In the genomic region with DNA sequence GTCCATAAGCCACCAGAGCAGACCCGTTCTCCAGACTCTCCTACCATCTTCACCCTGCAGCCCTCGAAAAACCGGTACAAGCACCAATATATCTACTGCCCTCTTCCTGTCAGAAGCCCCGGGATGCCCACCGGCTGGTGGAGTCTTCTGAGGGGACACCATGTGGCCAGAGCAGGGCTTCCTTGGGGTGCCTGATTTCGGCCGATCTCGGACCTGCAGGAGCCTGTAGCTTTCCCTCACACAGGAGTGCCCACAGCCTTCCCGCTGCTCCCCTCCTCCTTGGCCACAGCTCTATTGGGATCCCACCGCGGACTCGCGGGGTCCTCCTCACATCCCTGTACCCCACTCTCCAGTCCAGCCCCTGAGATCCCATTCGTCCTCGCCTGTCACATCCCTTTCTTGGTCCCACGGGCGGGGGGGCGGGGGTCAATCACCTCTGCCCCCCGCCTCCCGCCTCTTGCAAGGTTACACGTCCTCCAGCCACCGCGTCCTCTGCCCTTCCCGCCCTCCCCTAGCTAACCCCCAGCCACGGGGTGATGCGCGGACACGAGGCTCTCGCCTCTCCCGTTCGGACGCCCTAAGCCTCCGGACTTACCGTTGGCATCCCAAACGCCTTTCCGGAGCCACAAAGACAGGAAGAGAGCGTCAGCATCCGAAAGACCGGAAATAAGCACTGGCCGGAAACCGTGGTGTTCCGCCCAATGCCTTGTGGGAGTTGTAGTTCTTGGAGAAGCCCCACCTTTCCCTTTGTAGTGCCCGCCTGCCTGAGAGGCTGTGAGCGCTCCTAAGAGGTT, we compare ENCODE assay signal across 8 cellular contexts. TPM values are rescaled to one million over a fixed set of nuclear protein-coding genes. Genes with fewer than 3 reads are reported as not detected.
A peak's percentile ranks its signal among the peaks of the same experiment; 100 is the strongest.
DNase-seq lines count a peak whose midpoint lies in the region; ATAC-seq, FAIRE-seq and TF ChIP-seq lines count a peak whose summit lies in the region.

A gene (minus strand): TSS at position 659 of the 794 bp plus-strand sequence. CDS start 784 bp downstream, outside the sequence.

- peak; percentile 97 for ATAC-seq in HG03460 (IDR thresholded peaks at IDR 0.05; ENCODE audit: unreplicated experiment)
- ATAC-seq in right lobe of liver: peak; percentile 99 to 100 (median 99)

- intact Hi-C loops in dorsolateral prefrontal cortex (cut with DNase I) (loop anchor here (1.0 to 2.0 kb wide), 2 partner anchors 34 to 62 kb away; a partner anchor contains a TSS), right lobe of liver (cut with DNase I) (no loop called here)

- 0% methylated on average over 34 of the region's 44 CpGs for WGBS in right lobe of liver (ENCODE audit: insufficient coverage, low coverage, low lambda C conversion rate, missing lambda C conversion rate)

- TF ChIP-seq POLR2A in right lobe of liver (IDR thresholded peaks at IDR 0.05): peak; percentile 44

- H3K36me3 ChIP-seq in BE2C (peaks cover 40% of the 10 kb centered on the region), right lobe of liver (peaks cover 0 to 37% (median 8%) of the 10 kb centered on the region in 4 donors)

- H3K4me3 ChIP-seq in BE2C (ENCODE audit: low read depth, low read length) (peak within 1 kb of the TSS; percentile 92), dorsolateral prefrontal cortex (peak within 1 kb of the TSS; percentile 59 to 96 (median 86)), right lobe of liver (peak within 1 kb of the TSS; percentile 86 to 88 (median 87))

- DNase-seq in BE2C (peak; percentile 91), GM19239 (ENCODE audit: insufficient read length, low spot score) (peak; percentile 93), NCI-H526 treated with DMSO at 0.1 percent for 48 hours (lab: John Stamatoyannopoulos, UW) (peak; percentile 96), dorsolateral prefrontal cortex (peak; percentile 79 to 93 (median 90)), right lobe of liver (peak; percentile 84 to 92 (median 87))
- DNase-seq in activated CD4-positive, alpha-beta T cell treated with anti-CD3 and anti-CD28 coated beads, Interleukin-2, amount 50 U/mL, for 1 hour: peak; percentile 72
- DNase-seq in stimulated activated CD4-positive, alpha-beta T cell treated with anti-CD3 and anti-CD28 coated beads, Interleukin-4, amount 100 ng/mL, for 4 hours: peak; percentile 69 to 84

- no peaks in the 10 kb centered on the region for H3K9me3 ChIP-seq in BE2C
- H3K9me3 ChIP-seq in right lobe of liver: no peaks in the 10 kb centered on the region

- H3K4me1 ChIP-seq in BE2C (no peaks in the 10 kb centered on the region), right lobe of liver (peaks cover 0 to 8% (median 3%) of the 10 kb centered on the region in 4 donors)

- H3K27me3 ChIP-seq in BE2C (no peaks in the 10 kb centered on the region), dorsolateral prefrontal cortex (no peaks in the 10 kb centered on the region), right lobe of liver (no peaks in the 10 kb centered on the region)

- H3K27ac ChIP-seq in dorsolateral prefrontal cortex (peak within 1 kb of the TSS in 55 of 59 donors; percentile 2 to 92 (median 78)), right lobe of liver (peak within 1 kb of the TSS; percentile 52 to 75 (median 68))

- TF ChIP-seq CTCF in BE2C (IDR thresholded peaks at IDR 0.05; ENCODE audit: low read depth, low read length) (no peak), dorsolateral prefrontal cortex (IDR thresholded peaks at IDR 0.05 in 54 of 56, conservative IDR thresholded peaks at IDR 0.05 in 2 of 56; ENCODE audit: low read depth in 1 of 56, partially characterized antibody in 56 of 56) (peak in 21 of 56 donors; percentile 4 to 41 (median 23)), right lobe of liver (IDR thresholded peaks at IDR 0.05) (no peak)

- FAIRE-seq in GM19239 (lab: Jason Lieb, UNC): peak; percentile 100

RNA-seq across cellular contexts. Expression of the gene that starts here (rescaled TPM):
- 528 TPM for polyA plus RNA-seq in BE2C (2012; ENCODE audit: insufficient read depth, insufficient read length, low read depth)
- 10 to 100 TPM; 55.2 to 94.2 (median 71.4) TPM for total RNA-seq in dorsolateral prefrontal cortex
- 100 to 1,000 TPM in 4 of 6 experiments, 10 to 100 TPM in 2; 59.5 to 227 (median 103) TPM for total RNA-seq in right lobe of liver

Comparison
In these comparisons a context has a peak if more than half of its experiments do, and no peak if none do; other contexts are left out.
1. Peak in every context shown above with its lines: DNase-seq, ATAC-seq, H3K4me3 ChIP-seq and H3K27ac ChIP-seq.
2. intact Hi-C loops: an anchor here in dorsolateral prefrontal cortex (1.0 to 2.0 kb wide); none called in right lobe of liver.